8 cellular contexts compared by ENCODE assay signal in genomic region chr5:59039296-59040006, GRCh38.
DNase-seq lines count a peak whose midpoint lies in the region; ATAC-seq and TF ChIP-seq lines count a peak whose summit lies in the region.

No MANE protein-coding gene starts in this region.

- no peak overlapping the region for H2AFZ ChIP-seq in OCI-LY7 (ENCODE audit: low read length)

- CTCF ChIA-PET in OCI-LY7 (lab: Charles Lee; ENCODE audit: unreplicated experiment) = no interaction called here

- ATAC-seq in HG02973 (IDR thresholded peaks at IDR 0.05; ENCODE audit: unreplicated experiment) = peak; percentile 56
- peak; percentile 82 to 85 for ATAC-seq in naive B cell (ENCODE audit: low read depth in 2 of 2)

- H3K79me2 ChIP-seq in OCI-LY7 (ENCODE audit: insufficient read depth, low read depth, low read length) = no peaks in the 10 kb centered on the region

- intact Hi-C loops in OCI-LY7 (cut with micrococcal nuclease; ENCODE audit: unreplicated experiment) = no loop called here
- intact Hi-C loops in esophagus squamous epithelium (cut with DNase I) = loop anchor here (10.0 kb wide), 1 partner anchor 135 kb away; no protein-coding TSS in a partner anchor

- no peak for TF ChIP-seq CTCF in OCI-LY7 (conservative IDR thresholded peaks at IDR 0.05; ENCODE audit: low read length)
- TF ChIP-seq CTCF in esophagus squamous epithelium (IDR thresholded peaks at IDR 0.05) = no peak

- H3K27ac ChIP-seq in OCI-LY7 (ENCODE audit: low read depth, low read length, poor library complexity, severe bottlenecking) (no peak overlapping the region), esophagus squamous epithelium (peak overlapping the region; percentile 72 to 91 (median 80))

- DNase-seq in NCI-H2029 (lab: John Stamatoyannopoulos, UW) (peak; percentile 58), NCI-H2029 treated with DMSO at 0.1 percent for 48 hours (lab: John Stamatoyannopoulos, UW) (no peak), OCI-LY7 (ENCODE audit: low spot score) (no peak), esophagus squamous epithelium (lab: John Stamatoyannopoulos, UW) (peak; percentile 47), naive B cell (peak; percentile 68)
- DNase-seq in activated T-cell treated with anti-CD3 and anti-CD28 coated beads, Interleukin-2, amount 50 U/mL, for 24 hours = peak; percentile 90
- peak; percentile 84 to 89 for DNase-seq in stimulated activated CD8-positive, alpha-beta memory T cell treated with anti-CD3 and anti-CD28 coated beads, Interleukin-7, amount 100 ng/mL, for 48 hours (ENCODE audit: extremely low read depth in 1 of 2, low read depth in 1 of 2)

- peak overlapping the region; percentile 96 for H3K27ac Mint-ChIP-seq in activated T-cell treated with anti-CD3 and anti-CD28 coated beads, Interleukin-2, amount 50 U/mL, for 24 hours
- H3K27ac Mint-ChIP-seq in naive B cell = peak overlapping the region in 5 of 6 donors; percentile 76 to 95 (median 85)

- H3K4me3 ChIP-seq in OCI-LY7 (ENCODE audit: low read depth, low read length, poor library complexity, severe bottlenecking) = no peak overlapping the region
- peak overlapping the region; percentile 54 to 77 (median 70) for H3K4me3 ChIP-seq in esophagus squamous epithelium

- BruUV-seq in OCI-LY7 (replicated peaks; lab: Mats Ljungman, UMichigan) = no TSS peak

- H3K9me3 ChIP-seq in OCI-LY7 (ENCODE audit: low read length) = no peaks in the 10 kb centered on the region
- no peaks in the 10 kb centered on the region for H3K9me3 ChIP-seq in esophagus squamous epithelium

- POLR2A ChIA-PET in OCI-LY7 (lab: Charles Lee) = no interaction called here

- no peaks in the 10 kb centered on the region for H3K4me1 ChIP-seq in OCI-LY7 (ENCODE audit: insufficient read depth, low read length, poor library complexity, severe bottlenecking)
- peaks cover 0 to 69% (median 23%) of the 10 kb centered on the region in 3 donors for H3K4me1 ChIP-seq in esophagus squamous epithelium

- H3K4me2 ChIP-seq in OCI-LY7 (ENCODE audit: low read length) = peak overlapping the region; percentile 23; the same call in 1 of the 2 replicates

- peak overlapping the region; percentile 84 for H3K4me3 Mint-ChIP-seq in activated T-cell treated with anti-CD3 and anti-CD28 coated beads, Interleukin-2, amount 50 U/mL, for 24 hours
- H3K4me3 Mint-ChIP-seq in naive B cell = peak overlapping the region; percentile 60 to 97 (median 93)

- peak in 2 of 4 donors; percentile 48 to 74 for TF ChIP-seq POLR2A in esophagus squamous epithelium (IDR thresholded peaks at IDR 0.05)

- WGBS in esophagus squamous epithelium, 2 donors = 1 to 5% methylated on average over 4 to 15 of the region's 86 CpGs

- H3K4me1 Mint-ChIP-seq in activated T-cell treated with anti-CD3 and anti-CD28 coated beads, Interleukin-2, amount 50 U/mL, for 24 hours (ENCODE audit: low read depth) = peaks cover 58% of the 10 kb centered on the region
- peaks cover 19 to 26% (median 21%) of the 10 kb centered on the region in 3 donors for H3K4me1 Mint-ChIP-seq in naive B cell

- no peaks in the 10 kb centered on the region for H4K20me1 ChIP-seq in OCI-LY7 (ENCODE audit: insufficient read depth, low read length)

- H3K36me3 ChIP-seq in OCI-LY7 (ENCODE audit: insufficient read depth, low read length) = no peaks in the 10 kb centered on the region
- H3K36me3 ChIP-seq in esophagus squamous epithelium = no peaks in the 10 kb centered on the region

- H3K27me3 ChIP-seq in esophagus squamous epithelium = peaks cover 0 to 15% (median 0%) of the 10 kb centered on the region in 4 donors

- no peaks in the 10 kb centered on the region for H3K27me3 Mint-ChIP-seq in activated T-cell treated with anti-CD3 and anti-CD28 coated beads, Interleukin-2, amount 50 U/mL, for 24 hours
- peaks cover 8 to 35% (median 34%) of the 10 kb centered on the region in 3 donors for H3K27me3 Mint-ChIP-seq in naive B cell

- peaks cover 42% of the 10 kb centered on the region for H3K36me3 Mint-ChIP-seq in activated T-cell treated with anti-CD3 and anti-CD28 coated beads, Interleukin-2, amount 50 U/mL, for 24 hours (ENCODE audit: low read depth)
- H3K36me3 Mint-ChIP-seq in naive B cell = no peaks in the 10 kb centered on the region

- no peaks in the 10 kb centered on the region for H3K9me2 ChIP-seq in OCI-LY7 (ENCODE audit: insufficient read depth, low read length)

- H3K9me3 Mint-ChIP-seq in activated T-cell treated with anti-CD3 and anti-CD28 coated beads, Interleukin-2, amount 50 U/mL, for 24 hours = no peaks in the 10 kb centered on the region
- no peaks in the 10 kb centered on the region for H3K9me3 Mint-ChIP-seq in naive B cell

Comparison
In these comparisons a context has a peak if more than half of its experiments do, and no peak if none do; other contexts are left out.
1. DNase-seq: peak in NCI-H2029 (single experiment), activated T-cell treated with anti-CD3 and anti-CD28 coated beads, Interleukin-2, amount 50 U/mL, for 24 hours (single experiment), esophagus squamous epithelium (single experiment), naive B cell (single experiment) and stimulated activated CD8-positive, alpha-beta memory T cell treated with anti-CD3 and anti-CD28 coated beads, Interleukin-7, amount 100 ng/mL, for 48 hours (2 of 2); none in NCI-H2029 treated with DMSO at 0.1 percent for 48 hours (single experiment) and OCI-LY7 (single experiment).